Comparison of ENCODE assay signal across 8 cellular contexts in genomic region chr13:94419304-94419943, GRCh38.
DNase-seq lines count a peak whose midpoint lies in the region; ATAC-seq and TF ChIP-seq lines count a peak whose summit lies in the region.

No MANE protein-coding gene starts in this region.

- ATAC-seq in GM18909 (IDR thresholded peaks at IDR 0.05; ENCODE audit: poor library complexity, unreplicated experiment) (peak; percentile 65), HG03103 (IDR thresholded peaks at IDR 0.05; ENCODE audit: low read depth, unreplicated experiment) (peak; percentile 61)
- ATAC-seq in activated CD8-positive, alpha-beta T cell treated with anti-CD3 and anti-CD28 coated beads, Interleukin-2, amount 10 ng/mL, durations not matched to agents 7 days and 5 days: peak; percentile 63

- CTCF ChIA-PET in activated CD8-positive, alpha-beta T cell treated with anti-CD3 and anti-CD28 coated beads, Interleukin-2, amount 10 ng/mL, durations not matched to agents 7 days and 5 days (lab: Charles Lee): interaction anchor here (1.0 kb wide), 2 partner anchors 74 to 198 kb away, joined by 3 read pairs; no protein-coding TSS in a partner anchor
- CTCF ChIA-PET in Caco-2 (lab: Charles Lee): no interaction called here
- CTCF ChIA-PET in GM10248 (lab: Yijun Ruan, JAX): interaction anchor here (0.9 to 2.3 kb wide), 3 partner anchors 9 to 16 kb away, joined by 3 to 10 read pairs (median 3); no protein-coding TSS in a partner anchor

- no peaks in the 10 kb centered on the region for H3K36me3 ChIP-seq in Caco-2 (ENCODE audit: control insufficient read depth, insufficient read depth, low read length)

- no peak overlapping the region for H3K4me3 ChIP-seq in Caco-2 (ENCODE audit: low read depth, low read length)

- no peaks in the 10 kb centered on the region for H3K27me3 ChIP-seq in Caco-2 (replicated peaks; ENCODE audit: control insufficient read depth, insufficient read depth, low read length)

- H3K27ac Mint-ChIP-seq in activated CD8-positive, alpha-beta T cell treated with anti-CD3 and anti-CD28 coated beads, Interleukin-2, amount 10 ng/mL, durations not matched to agents 7 days and 5 days: peak overlapping the region; percentile 59
- H3K27ac Mint-ChIP-seq in Caco-2 (ENCODE audit: unreplicated experiment): no peak overlapping the region

- no TSS peak for BruUV-seq in Caco-2 (replicated peaks; lab: Mats Ljungman, UMichigan)

- peaks cover 19% of the 10 kb centered on the region for H3K4me1 Mint-ChIP-seq in activated CD8-positive, alpha-beta T cell treated with anti-CD3 and anti-CD28 coated beads, Interleukin-2, amount 10 ng/mL, durations not matched to agents 7 days and 5 days (ENCODE audit: low read depth)
- H3K4me1 Mint-ChIP-seq in Caco-2 (ENCODE audit: low read depth, unreplicated experiment): no peaks in the 10 kb centered on the region

- H3K27me3 Mint-ChIP-seq in activated CD8-positive, alpha-beta T cell treated with anti-CD3 and anti-CD28 coated beads, Interleukin-2, amount 10 ng/mL, durations not matched to agents 7 days and 5 days (ENCODE audit: low read depth): no peaks in the 10 kb centered on the region
- H3K27me3 Mint-ChIP-seq in Caco-2 (ENCODE audit: insufficient read depth, unreplicated experiment): peaks cover 17% of the 10 kb centered on the region

- no peaks in the 10 kb centered on the region for H3K9me3 ChIP-seq in Caco-2

- intact Hi-C loops in Caco-2 (cut with micrococcal nuclease; ENCODE audit: unreplicated experiment): no loop called here

- H3K36me3 Mint-ChIP-seq in activated CD8-positive, alpha-beta T cell treated with anti-CD3 and anti-CD28 coated beads, Interleukin-2, amount 10 ng/mL, durations not matched to agents 7 days and 5 days (ENCODE audit: low read depth): peaks cover 15% of the 10 kb centered on the region
- no peaks in the 10 kb centered on the region for H3K36me3 Mint-ChIP-seq in Caco-2 (ENCODE audit: insufficient read depth, unreplicated experiment)

- no peaks in the 10 kb centered on the region for H3K4me1 ChIP-seq in Caco-2

- DNase-seq in activated CD8-positive, alpha-beta T cell treated with anti-CD3 and anti-CD28 coated beads, Interleukin-2, amount 10 ng/mL, durations not matched to agents 7 days and 5 days: peak; percentile 28
- DNase-seq in smooth muscle cell of the brain vasculature (ENCODE audit: low read depth, low spot score) (peak; percentile 9), Caco-2 (no peak), GM10248 (ENCODE audit: extremely low spot score) (no peak), anterior cingulate cortex (lab: John Stamatoyannopoulos, UW) (no peak), NCI-H526 (lab: John Stamatoyannopoulos, UW) (no peak)

- peak overlapping the region; percentile 27 for H3K4me3 Mint-ChIP-seq in activated CD8-positive, alpha-beta T cell treated with anti-CD3 and anti-CD28 coated beads, Interleukin-2, amount 10 ng/mL, durations not matched to agents 7 days and 5 days
- no peak overlapping the region for H3K4me3 Mint-ChIP-seq in Caco-2 (ENCODE audit: unreplicated experiment)

- POLR2A ChIA-PET in activated CD8-positive, alpha-beta T cell treated with anti-CD3 and anti-CD28 coated beads, Interleukin-2, amount 10 ng/mL, durations not matched to agents 7 days and 5 days (lab: Charles Lee): interaction anchor here (0.6 kb wide), 1 partner anchor 1414 kb away, joined by 4 read pairs; no protein-coding TSS in a partner anchor
- POLR2A ChIA-PET in Caco-2 (lab: Charles Lee): no interaction called here
- POLR2A ChIA-PET in GM10248 (lab: Yijun Ruan, JAX): no interaction called here

- peaks cover 19% of the 10 kb centered on the region for H3K9me3 Mint-ChIP-seq in activated CD8-positive, alpha-beta T cell treated with anti-CD3 and anti-CD28 coated beads, Interleukin-2, amount 10 ng/mL, durations not matched to agents 7 days and 5 days (ENCODE audit: insufficient read depth)
- H3K9me3 Mint-ChIP-seq in Caco-2 (ENCODE audit: unreplicated experiment): no peaks in the 10 kb centered on the region

- TF ChIP-seq CTCF in Caco-2 (IDR thresholded peaks at IDR 0.05; ENCODE audit: insufficient read depth in 1 of 2, low read depth in 1 of 2, low read length in 1 of 2, severe bottlenecking in 1 of 2, unreplicated experiment in 1 of 2) (no peak), GM10248 (IDR thresholded peaks at IDR 0.05; ENCODE audit: control extremely low read depth, extremely low read depth, low read depth, missing control alignments) (no peak)

Comparison
In these comparisons a context has a peak if more than half of its experiments do, and no peak if none do; other contexts are left out.
1. DNase-seq: peak in activated CD8-positive, alpha-beta T cell treated with anti-CD3 and anti-CD28 coated beads, Interleukin-2, amount 10 ng/mL, durations not matched to agents 7 days and 5 days (single experiment) and smooth muscle cell of the brain vasculature (single experiment); none in Caco-2 (0 of 2), GM10248 (single experiment), anterior cingulate cortex (0 of 58) and NCI-H526 (0 of 2).
2. Peak in every context shown above with its lines, with median percentiles within 50 percentile points of each other: ATAC-seq.